Comparison of ENCODE assay signal across 1 cellular context in the genomic region with DNA sequence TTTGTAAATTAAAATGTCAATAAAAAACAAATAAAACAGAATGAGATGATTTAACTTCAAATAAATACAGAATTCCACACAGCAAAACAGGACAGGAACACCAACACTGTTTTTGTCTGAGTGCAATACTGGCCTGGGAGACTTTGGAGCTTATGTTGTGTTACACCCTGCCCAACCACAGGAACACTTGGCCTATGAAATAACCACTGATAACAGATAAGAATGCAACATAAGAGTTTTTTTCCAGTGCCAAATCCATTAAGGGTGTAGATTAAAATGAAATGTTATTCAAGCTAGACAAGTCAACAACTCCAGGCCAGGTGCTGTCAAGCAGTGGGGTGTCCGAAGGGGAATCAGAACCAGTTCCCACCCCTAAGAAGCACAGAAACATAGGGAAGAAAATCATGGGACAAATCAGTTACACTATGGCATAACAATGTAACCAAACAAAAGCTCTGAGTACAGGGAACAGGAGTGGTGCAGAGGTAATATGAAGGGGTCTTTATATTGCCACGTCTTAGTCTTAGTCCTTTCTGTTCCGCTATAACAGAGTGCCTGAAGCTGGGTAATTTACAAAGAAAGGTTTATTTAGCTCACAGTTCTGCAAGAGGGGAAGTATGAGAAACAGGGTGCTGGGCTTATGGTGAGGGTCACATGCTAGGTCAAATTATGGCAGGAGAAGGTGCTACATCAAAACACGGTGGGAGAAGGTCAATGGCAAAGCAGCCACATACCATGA.
TF ChIP-seq lines count a peak whose summit lies in the region.

No MANE protein-coding gene starts in this region.

TF ChIP-seq in K562, 482 proteins besides CTCF, POLR2A, EP300 and RAD21:
- TF ChIP-seq RREB1 (CRISPR knock-in tag; IDR thresholded peaks at IDR 0.05) (no peak), ESRRA (IDR thresholded peaks at IDR 0.05; ENCODE audit: borderline replicate concordance, low read depth) (peak; percentile 33; the same call in 1 of the 2 replicates), ZEB2 (IDR thresholded peaks at IDR 0.05) (no peak), CBX1 (IDR thresholded peaks at IDR 0.05; ENCODE audit: low read depth) (no peak), ARID1B (IDR thresholded peaks at IDR 0.05) (no peak), FOXK2 (conservative IDR thresholded peaks at IDR 0.05 in 1 of 2, IDR thresholded peaks at IDR 0.05 in 1 of 2; ENCODE audit: low read depth in 2 of 2) (0 out of 4 replicates have a peak, but pooled peaks of 1 of the 2 experiments have one; percentile 12), ZNF384 (IDR thresholded peaks at IDR 0.05; ENCODE audit: low read depth, low read length) (peak; percentile 40; the same call in 1 of the 2 replicates), PCBP1 (IDR thresholded peaks at IDR 0.05; ENCODE audit: low read depth, low read length, poor library complexity, severe bottlenecking) (no peak), ZNF316 (IDR thresholded peaks at IDR 0.05) (peak; percentile 15; the same call in 1 of the 2 replicates), DPF2 (IDR thresholded peaks at IDR 0.05) (0 out of 2 replicates have a peak, but pooled peaks have one; percentile 22), SMARCE1 (IDR thresholded peaks at IDR 0.05) (0 out of 2 replicates have a peak, but pooled peaks have one; percentile 20), STAT5A (IDR thresholded peaks at IDR 0.05; ENCODE audit: borderline replicate concordance, low read length) (no peak), ZNF77 (CRISPR knock-in tag; IDR thresholded peaks at IDR 0.05) (no peak), PHF21A (IDR thresholded peaks at IDR 0.05; ENCODE audit: borderline replicate concordance, low read depth) (peak; percentile 23; the same call in 1 of the 2 replicates), CREBBP (IDR thresholded peaks at IDR 0.05; ENCODE audit: low read depth, low read length) (no peak), GABPB1 (CRISPR knock-in tag; IDR thresholded peaks at IDR 0.05) (no peak), ZNF354B (CRISPR knock-in tag; IDR thresholded peaks at IDR 0.05) (no peak), ZNF395 (CRISPR knock-in tag; IDR thresholded peaks at IDR 0.05) (no peak), PML (IDR thresholded peaks at IDR 0.05; ENCODE audit: low read length) (no peak), SOX6 (IDR thresholded peaks at IDR 0.05) (peak; percentile 40; the same call in 1 of the 2 replicates), SMARCA4 (IDR thresholded peaks at IDR 0.05) (peak; percentile 53; the same call in 1 of the 2 replicates), ZBTB12 (CRISPR knock-in tag; IDR thresholded peaks at IDR 0.05) (no peak), TAL1 (IDR thresholded peaks at IDR 0.05) (no peak), MAFG (tag; conservative IDR thresholded peaks at IDR 0.05) (peak; percentile 24; the same call in 1 of the 2 replicates), GATAD2A (IDR thresholded peaks at IDR 0.05) (no peak), FOXM1 (IDR thresholded peaks at IDR 0.05; ENCODE audit: low read depth) (no peak), FOXM1 (CRISPR knock-in tag; IDR thresholded peaks at IDR 0.05; ENCODE audit: low read depth) (no peak), TCF3 (CRISPR knock-in tag; IDR thresholded peaks at IDR 0.05) (peak; percentile 36), FOS (IDR thresholded peaks at IDR 0.05; ENCODE audit: extremely low read depth, insufficient read length) (no peak), RCOR1 (IDR thresholded peaks at IDR 0.05; ENCODE audit: borderline replicate concordance in 1 of 2, low read depth in 2 of 2, low read length in 2 of 2) (peak in 1 of 2 experiments; percentile 51; a peak in 1 of 4 replicates), TEAD1 (CRISPR knock-in tag; IDR thresholded peaks at IDR 0.05) (no peak), NFIC (IDR thresholded peaks at IDR 0.05) (no peak), HMG20B (CRISPR knock-in tag; IDR thresholded peaks at IDR 0.05) (no peak), ZNF449 (CRISPR knock-in tag; IDR thresholded peaks at IDR 0.05) (no peak), ZNF766 (CRISPR knock-in tag; conservative IDR thresholded peaks at IDR 0.05) (peak; percentile 90), ZNF41 (CRISPR knock-in tag; conservative IDR thresholded peaks at IDR 0.05) (no peak), GATA2 (CRISPR knock-in tag; IDR thresholded peaks at IDR 0.05) (peak; percentile 59; the same call in 1 of the 2 replicates), TGIF2 (CRISPR knock-in tag; IDR thresholded peaks at IDR 0.05) (no peak), ZNF212 (CRISPR knock-in tag; IDR thresholded peaks at IDR 0.05) (no peak)
- TF ChIP-seq, protein P1, sequence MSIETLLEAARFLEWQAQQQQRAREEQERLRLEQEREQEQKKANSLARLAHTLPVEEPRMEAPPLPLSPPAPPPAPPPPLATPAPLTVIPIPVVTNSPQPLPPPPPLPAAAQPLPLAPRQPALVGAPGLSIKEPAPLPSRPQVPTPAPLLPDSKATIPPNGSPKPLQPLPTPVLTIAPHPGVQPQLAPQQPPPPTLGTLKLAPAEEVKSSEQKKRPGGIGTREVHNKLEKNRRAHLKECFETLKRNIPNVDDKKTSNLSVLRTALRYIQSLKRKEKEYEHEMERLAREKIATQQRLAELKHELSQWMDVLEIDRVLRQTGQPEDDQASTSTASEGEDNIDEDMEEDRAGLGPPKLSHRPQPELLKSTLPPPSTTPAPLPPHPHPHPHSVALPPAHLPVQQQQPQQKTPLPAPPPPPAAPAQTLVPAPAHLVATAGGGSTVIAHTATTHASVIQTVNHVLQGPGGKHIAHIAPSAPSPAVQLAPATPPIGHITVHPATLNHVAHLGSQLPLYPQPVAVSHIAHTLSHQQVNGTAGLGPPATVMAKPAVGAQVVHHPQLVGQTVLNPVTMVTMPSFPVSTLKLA (conservative IDR thresholded peaks at IDR 0.05): no peak; a peak in 1 of 4 replicates
- TF ChIP-seq, protein P2, sequence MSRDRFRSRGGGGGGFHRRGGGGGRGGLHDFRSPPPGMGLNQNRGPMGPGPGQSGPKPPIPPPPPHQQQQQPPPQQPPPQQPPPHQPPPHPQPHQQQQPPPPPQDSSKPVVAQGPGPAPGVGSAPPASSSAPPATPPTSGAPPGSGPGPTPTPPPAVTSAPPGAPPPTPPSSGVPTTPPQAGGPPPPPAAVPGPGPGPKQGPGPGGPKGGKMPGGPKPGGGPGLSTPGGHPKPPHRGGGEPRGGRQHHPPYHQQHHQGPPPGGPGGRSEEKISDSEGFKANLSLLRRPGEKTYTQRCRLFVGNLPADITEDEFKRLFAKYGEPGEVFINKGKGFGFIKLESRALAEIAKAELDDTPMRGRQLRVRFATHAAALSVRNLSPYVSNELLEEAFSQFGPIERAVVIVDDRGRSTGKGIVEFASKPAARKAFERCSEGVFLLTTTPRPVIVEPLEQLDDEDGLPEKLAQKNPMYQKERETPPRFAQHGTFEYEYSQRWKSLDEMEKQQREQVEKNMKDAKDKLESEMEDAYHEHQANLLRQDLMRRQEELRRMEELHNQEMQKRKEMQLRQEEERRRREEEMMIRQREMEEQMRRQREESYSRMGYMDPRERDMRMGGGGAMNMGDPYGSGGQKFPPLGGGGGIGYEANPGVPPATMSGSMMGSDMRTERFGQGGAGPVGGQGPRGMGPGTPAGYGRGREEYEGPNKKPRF (IDR thresholded peaks at IDR 0.05; ENCODE audit: low read depth, low read length): no peak
